12 cellular contexts compared by ENCODE assay signal in genomic region chr1:154429841-154430611, GRCh38. TPM values are rescaled to one million over a fixed set of nuclear protein-coding genes. Genes with fewer than 3 reads are reported as not detected.
A peak's percentile ranks its signal among the peaks of the same experiment; 100 is the strongest.
DNase-seq lines count a peak whose midpoint lies in the region; TF ChIP-seq lines count a peak whose summit lies in the region.
"Had no signal": no experiment of that assay in that cellular context is flagged by ENCODE, and none has a peak within 500 bp of the region (broad histone marks: within the 10 kb centered on the region; RNA-seq: fewer than 3 reads in every experiment).

No MANE protein-coding gene starts in this region.

- H3K27ac ChIP-seq in colonic mucosa (peak overlapping the region; percentile 27), muscle layer of duodenum (ENCODE audit: low read length) (peak overlapping the region; percentile 36), transverse colon (peak overlapping the region; percentile 70 to 93 (median 90)), substantia nigra (ENCODE audit: low read depth, low read length, poor library complexity, severe bottlenecking) (no peak overlapping the region)

- intact Hi-C loops in colonic mucosa (cut with DNase I) = no loop called here
- intact Hi-C loops in transverse colon (cut with DNase I; ENCODE audit: low total_unique reads) = no loop called here

- WGBS in transverse colon (ENCODE audit: low coverage in 1 of 2), 2 donors = 84 to 85% methylated on average over 6 to 17 of the region's 17 CpGs

- H3K9ac ChIP-seq in colonic mucosa (ENCODE audit: low read depth in 2 of 2, low read length in 2 of 2) = peak overlapping the region in 1 of 2 donors; percentile 34

- no peak overlapping the region for H3K4me3 Mint-ChIP-seq in activated naive CD4-positive, alpha-beta T cell treated with anti-CD3 and anti-CD28 coated beads, Interleukin-2, amount 50 U/mL, for 24 hours

- in situ Hi-C loops in transverse colon (cut with MboI; ENCODE audit: low pct_ligation_motif_present in 1 of 4, low pct_unique_long_range_greater_than_20kb in 1 of 4, low sequenced_read_pairs in 3 of 4) = no loop called here

- H3K4me3 ChIP-seq in colonic mucosa (no peak overlapping the region), muscle layer of duodenum (ENCODE audit: low read depth in 1 of 2, low read length in 2 of 2) (no peak overlapping the region), transverse colon (no peak overlapping the region), BE2C (ENCODE audit: low read depth, low read length) (no peak overlapping the region)

- no peak for TF ChIP-seq CTCF in colonic mucosa (IDR thresholded peaks at IDR 0.05)
- no peak for TF ChIP-seq CTCF in transverse colon (IDR thresholded peaks at IDR 0.05)
- TF ChIP-seq CTCF in BE2C (IDR thresholded peaks at IDR 0.05; ENCODE audit: low read depth, low read length) = no peak

- H3K36me3 ChIP-seq in colonic mucosa (no peaks in the 10 kb centered on the region), muscle layer of duodenum (ENCODE audit: control insufficient read depth in 1 of 2, insufficient read depth in 2 of 2, low read length in 2 of 2) (peaks cover 5 to 12% of the 10 kb centered on the region in 2 donors), transverse colon (no peaks in the 10 kb centered on the region), BE2C (no peaks in the 10 kb centered on the region)

- H3K36me3 Mint-ChIP-seq in activated naive CD4-positive, alpha-beta T cell treated with anti-CD3 and anti-CD28 coated beads, Interleukin-2, amount 50 U/mL, for 24 hours = peaks cover 6% of the 10 kb centered on the region

- no peak for TF ChIP-seq POLR2A in transverse colon (IDR thresholded peaks at IDR 0.05)

- H3K27ac Mint-ChIP-seq in activated naive CD4-positive, alpha-beta T cell treated with anti-CD3 and anti-CD28 coated beads, Interleukin-2, amount 50 U/mL, for 24 hours = peak overlapping the region; percentile 6

- H3K9me3 ChIP-seq in colonic mucosa = no peaks in the 10 kb centered on the region
- no peaks in the 10 kb centered on the region for H3K9me3 ChIP-seq in muscle layer of duodenum (ENCODE audit: control insufficient read depth in 1 of 2, low read length in 2 of 2)
- no peaks in the 10 kb centered on the region for H3K9me3 ChIP-seq in transverse colon
- H3K9me3 ChIP-seq in BE2C = no peaks in the 10 kb centered on the region

- H3K4me1 Mint-ChIP-seq in activated naive CD4-positive, alpha-beta T cell treated with anti-CD3 and anti-CD28 coated beads, Interleukin-2, amount 50 U/mL, for 24 hours = peaks cover 63% of the 10 kb centered on the region

- DNase-seq in activated naive CD4-positive, alpha-beta T cell treated with anti-CD3 and anti-CD28 coated beads, Interleukin-2, amount 50 U/mL, for 16 hours = no peak
- DNase-seq in colonic mucosa (no peak), transverse colon (no peak), substantia nigra (lab: John Stamatoyannopoulos, UW) (no peak), NCI-H1694 treated with DMSO at 0.1 percent for 48 hours (lab: John Stamatoyannopoulos, UW) (no peak), BE2C (no peak)
- DNase-seq: ACHN; activated CD4-positive, alpha-beta T cell treated with anti-CD3 and anti-CD28 coated beads for 48 hours; NCI-H1092 treated with DMSO at 0.1 percent for 48 hours; stimulated activated naive CD4-positive, alpha-beta T cell had no signal

- no peaks in the 10 kb centered on the region for H3K9me3 Mint-ChIP-seq in activated naive CD4-positive, alpha-beta T cell treated with anti-CD3 and anti-CD28 coated beads, Interleukin-2, amount 50 U/mL, for 24 hours

- no peaks in the 10 kb centered on the region for H3K27me3 Mint-ChIP-seq in activated naive CD4-positive, alpha-beta T cell treated with anti-CD3 and anti-CD28 coated beads, Interleukin-2, amount 50 U/mL, for 24 hours

- no peak for TF ChIP-seq EP300 in transverse colon (IDR thresholded peaks at IDR 0.05; ENCODE audit: low read depth)

- H3K27me3 ChIP-seq in colonic mucosa = no peaks in the 10 kb centered on the region
- no peaks in the 10 kb centered on the region for H3K27me3 ChIP-seq in muscle layer of duodenum (ENCODE audit: low read depth, low read length)
- no peaks in the 10 kb centered on the region for H3K27me3 ChIP-seq in transverse colon
- H3K27me3 ChIP-seq in BE2C = no peaks in the 10 kb centered on the region

- H3K4me1 ChIP-seq in colonic mucosa (peaks cover 22% of the 10 kb centered on the region), muscle layer of duodenum (ENCODE audit: control insufficient read depth in 1 of 2, insufficient read depth in 2 of 2, low read length in 2 of 2) (peaks cover 44 to 45% of the 10 kb centered on the region in 2 donors), transverse colon (peaks cover 60 to 91% (median 82%) of the 10 kb centered on the region in 4 donors), BE2C (peaks cover 10% of the 10 kb centered on the region)

RNA-seq across cellular contexts. Expression of gene IL6R, which starts 24.9 kb away (rescaled TPM):
- total RNA-seq in colonic mucosa (10 to 100 TPM; 31.7 to 38.2 TPM), transverse colon (100 to 1,000 TPM in 1 of 4 donors, 10 to 100 TPM in 3; 10.7 to 107 (median 77.3) TPM)
- 0.28 TPM for polyA plus RNA-seq in BE2C (2012; ENCODE audit: insufficient read depth, insufficient read length, low read depth)
